In genomic region chr12:51953925-51954324, GRCh38 we compare ENCODE assay signal across 11 cellular contexts. TPM values are rescaled to one million over a fixed set of nuclear protein-coding genes. Genes with fewer than 3 reads are reported as not detected.
DNase-seq lines count a peak whose midpoint lies in the region; ATAC-seq and TF ChIP-seq lines count a peak whose summit lies in the region.
"Had no signal": no experiment of that assay in that cellular context is flagged by ENCODE, and none has a peak within 500 bp of the region (broad histone marks: within the 10 kb centered on the region; RNA-seq: fewer than 3 reads in every experiment).

No MANE protein-coding gene starts in this region.

- H3K4me1 ChIP-seq in body of pancreas (peaks cover 60% of the 10 kb centered on the region), mesenchymal stem cell (ENCODE audit: control insufficient read depth, insufficient read depth, low read depth, low read length) (peaks cover 9% of the 10 kb centered on the region), thoracic aorta (ENCODE audit: control insufficient read depth in 1 of 2, low read depth in 2 of 2) (peaks cover 35 to 38% of the 10 kb centered on the region in 2 donors)

- no peak overlapping the region for H2BK12ac ChIP-seq in mesenchymal stem cell (ENCODE audit: low read length in 2 of 2)

- no peaks in the 10 kb centered on the region for H3K9me3 Mint-ChIP-seq in activated CD8-positive, alpha-beta T cell treated with anti-CD3 and anti-CD28 coated beads for 36 hours
- H3K9me3 Mint-ChIP-seq in activated CD8-positive, alpha-beta T cell treated with anti-CD3 and anti-CD28 coated beads, Interleukin-2, amount 10 ng/mL, durations not matched to agents 7 days and 5 days (ENCODE audit: insufficient read depth), result no peaks in the 10 kb centered on the region

- H2BK5ac ChIP-seq in mesenchymal stem cell (ENCODE audit: low read depth, low read length, poor library complexity, severe bottlenecking), result no peak overlapping the region

- peaks cover 2% of the 10 kb centered on the region for H3K36me3 Mint-ChIP-seq in activated CD8-positive, alpha-beta T cell treated with anti-CD3 and anti-CD28 coated beads for 36 hours (ENCODE audit: low read depth)
- H3K36me3 Mint-ChIP-seq in activated CD8-positive, alpha-beta T cell treated with anti-CD3 and anti-CD28 coated beads, Interleukin-2, amount 10 ng/mL, durations not matched to agents 7 days and 5 days (ENCODE audit: low read depth), result no peaks in the 10 kb centered on the region

- no peak for TF ChIP-seq POLR2A in body of pancreas (IDR thresholded peaks at IDR 0.05)

- TF ChIP-seq CTCF in activated CD8-positive, alpha-beta T cell treated with anti-CD3 and anti-CD28 coated beads for 36 hours (IDR thresholded peaks at IDR 0.05), result no peak
- TF ChIP-seq CTCF in body of pancreas (IDR thresholded peaks at IDR 0.05) (no peak), thoracic aorta (IDR thresholded peaks at IDR 0.05) (no peak)

- no peak overlapping the region for H2BK15ac ChIP-seq in mesenchymal stem cell (ENCODE audit: low read depth, poor library complexity, severe bottlenecking)

- no peak for DNase-seq in activated CD8-positive, alpha-beta T cell treated with anti-CD3 and anti-CD28 coated beads for 36 hours
- no peak for DNase-seq in activated CD8-positive, alpha-beta T cell treated with anti-CD3 and anti-CD28 coated beads, Interleukin-2, amount 10 ng/mL, durations not matched to agents 7 days and 5 days
- DNase-seq in body of pancreas, result no peak
- no peak for DNase-seq in mesenchymal stem cell
- no peak for DNase-seq in thoracic aorta (ENCODE audit: low spot score)
- DNase-seq in NCI-H128 (lab: John Stamatoyannopoulos, UW; ENCODE audit: unreplicated experiment), result no peak
- DNase-seq in kidney tubule cell (ENCODE audit: low spot score), result no peak
- DNase-seq: activated CD4-positive, CD25-positive, alpha-beta regulatory T cell; NCI-H524 treated with DMSO at 0.1 percent for 48 hours; stimulated activated CD4-positive, alpha-beta T cell treated with anti-CD3 and anti-CD28 coated beads, Interleukin-12 subunit alpha, Interleukin-12 subunit beta, amount 100 ng/mL, for 4 hours had no signal

- no peaks in the 10 kb centered on the region for H3K27me3 ChIP-seq in body of pancreas
- H3K27me3 ChIP-seq in mesenchymal stem cell (ENCODE audit: control insufficient read depth in 1 of 2, insufficient read depth in 1 of 2, low read length in 2 of 2), result peaks cover 0 to 9% of the 10 kb centered on the region in 2 experiments
- H3K27me3 ChIP-seq in thoracic aorta (replicated peaks; ENCODE audit: insufficient read depth), result no peaks in the 10 kb centered on the region

- no peak overlapping the region for H4K8ac ChIP-seq in mesenchymal stem cell (ENCODE audit: low read length)

- ATAC-seq in activated CD8-positive, alpha-beta T cell treated with anti-CD3 and anti-CD28 coated beads for 36 hours, result no peak
- ATAC-seq in activated CD8-positive, alpha-beta T cell treated with anti-CD3 and anti-CD28 coated beads, Interleukin-2, amount 10 ng/mL, durations not matched to agents 7 days and 5 days, result no peak
- ATAC-seq in body of pancreas (no peak), thoracic aorta (ENCODE audit: insufficient number of reproducible peaks, low FRiP score, low read depth) (no peak), GM18498 (IDR thresholded peaks at IDR 0.05; ENCODE audit: unreplicated experiment) (no peak)

- H3K9me3 ChIP-seq in body of pancreas (no peaks in the 10 kb centered on the region), mesenchymal stem cell (ENCODE audit: control insufficient read depth, low read length) (no peaks in the 10 kb centered on the region), thoracic aorta (no peaks in the 10 kb centered on the region)

- no peak overlapping the region for H4K91ac ChIP-seq in mesenchymal stem cell (ENCODE audit: low read length)

- peaks cover 8% of the 10 kb centered on the region for H3K27me3 Mint-ChIP-seq in activated CD8-positive, alpha-beta T cell treated with anti-CD3 and anti-CD28 coated beads for 36 hours
- peaks cover 15% of the 10 kb centered on the region for H3K27me3 Mint-ChIP-seq in activated CD8-positive, alpha-beta T cell treated with anti-CD3 and anti-CD28 coated beads, Interleukin-2, amount 10 ng/mL, durations not matched to agents 7 days and 5 days (ENCODE audit: low read depth)

- peak overlapping the region; percentile 75 for H3K4me3 Mint-ChIP-seq in activated CD8-positive, alpha-beta T cell treated with anti-CD3 and anti-CD28 coated beads for 36 hours
- no peak overlapping the region for H3K4me3 Mint-ChIP-seq in activated CD8-positive, alpha-beta T cell treated with anti-CD3 and anti-CD28 coated beads, Interleukin-2, amount 10 ng/mL, durations not matched to agents 7 days and 5 days

- no peak overlapping the region for H2AFZ ChIP-seq in mesenchymal stem cell (ENCODE audit: low read depth, low read length)

- H3K4me3 ChIP-seq in body of pancreas (no peak overlapping the region), mesenchymal stem cell (ENCODE audit: insufficient read depth in 1 of 2, low read depth in 1 of 2, low read length in 2 of 2) (peak overlapping the region in 1 of 2 experiments; percentile 91), thoracic aorta (peak overlapping the region; percentile 94)

- no peak overlapping the region for H3K18ac ChIP-seq in mesenchymal stem cell (ENCODE audit: low read depth in 1 of 2, low read length in 2 of 2)

- WGBS in body of pancreas, 2 donors, result 5 to 9% methylated on average over 4 of the region's 4 CpGs
- WGBS in mesenchymal stem cell, result 53% methylated on average over 4 of the region's 4 CpGs

- peak overlapping the region; percentile 6 for H3K27ac Mint-ChIP-seq in activated CD8-positive, alpha-beta T cell treated with anti-CD3 and anti-CD28 coated beads for 36 hours
- H3K27ac Mint-ChIP-seq in activated CD8-positive, alpha-beta T cell treated with anti-CD3 and anti-CD28 coated beads, Interleukin-2, amount 10 ng/mL, durations not matched to agents 7 days and 5 days, result no peak overlapping the region

- H3K23ac ChIP-seq in mesenchymal stem cell (ENCODE audit: low read length in 2 of 2), result no peak overlapping the region

- POLR2A ChIA-PET in activated CD8-positive, alpha-beta T cell treated with anti-CD3 and anti-CD28 coated beads for 36 hours (lab: Charles Lee), result interaction anchor here (2.3 kb wide), 1 partner anchor 12 kb away, joined by 8 read pairs; no protein-coding TSS in a partner anchor
- POLR2A ChIA-PET in activated CD8-positive, alpha-beta T cell treated with anti-CD3 and anti-CD28 coated beads, Interleukin-2, amount 10 ng/mL, durations not matched to agents 7 days and 5 days (lab: Charles Lee), result no interaction called here

- H2AK5ac ChIP-seq in mesenchymal stem cell (ENCODE audit: low read length, severe bottlenecking), result no peak overlapping the region

- H3K14ac ChIP-seq in mesenchymal stem cell (ENCODE audit: low read length in 2 of 2), result no peak overlapping the region

- peak overlapping the region; percentile 83 to 98 (median 94) for H3K27ac ChIP-seq in body of pancreas
- no peak overlapping the region for H3K27ac ChIP-seq in mesenchymal stem cell (ENCODE audit: low read length, poor library complexity, severe bottlenecking)
- H3K27ac ChIP-seq in thoracic aorta, result peak overlapping the region; percentile 57 to 91

- H3K36me3 ChIP-seq in body of pancreas (replicated peaks in 1 of 2; ENCODE audit: insufficient read depth in 1 of 2, low read depth in 2 of 2) (no peaks in the 10 kb centered on the region), mesenchymal stem cell (ENCODE audit: control insufficient read depth in 1 of 2, insufficient read depth in 2 of 2, low read depth in 1 of 2, low read length in 2 of 2) (peaks cover 0 to 4% of the 10 kb centered on the region in 2 experiments), thoracic aorta (no peaks in the 10 kb centered on the region)

- CTCF ChIA-PET in activated CD8-positive, alpha-beta T cell treated with anti-CD3 and anti-CD28 coated beads for 36 hours (lab: Charles Lee), result interaction anchor here (2.4 to 5.7 kb wide), 3 partner anchors 17 to 71 kb away, joined by 12 to 29 read pairs (median 15); no protein-coding TSS in a partner anchor
- CTCF ChIA-PET in activated CD8-positive, alpha-beta T cell treated with anti-CD3 and anti-CD28 coated beads, Interleukin-2, amount 10 ng/mL, durations not matched to agents 7 days and 5 days (lab: Charles Lee), result interaction anchor here (1.5 to 3.2 kb wide), 4 partner anchors 12 to 79 kb away, joined by 4 to 20 read pairs (median 8); no protein-coding TSS in a partner anchor

- H3K4me2 ChIP-seq in mesenchymal stem cell (ENCODE audit: low read length, poor library complexity, severe bottlenecking), result no peak overlapping the region

- H3K4me1 Mint-ChIP-seq in activated CD8-positive, alpha-beta T cell treated with anti-CD3 and anti-CD28 coated beads for 36 hours (ENCODE audit: low read depth), result peaks cover 38% of the 10 kb centered on the region
- H3K4me1 Mint-ChIP-seq in activated CD8-positive, alpha-beta T cell treated with anti-CD3 and anti-CD28 coated beads, Interleukin-2, amount 10 ng/mL, durations not matched to agents 7 days and 5 days (ENCODE audit: low read depth), result peaks cover 27% of the 10 kb centered on the region

- H3K79me1 ChIP-seq in mesenchymal stem cell (replicated peaks; ENCODE audit: low read length, poor library complexity, severe bottlenecking), result peaks cover 18% of the 10 kb centered on the region

- intact Hi-C loops in activated CD8-positive, alpha-beta T cell treated with anti-CD3 and anti-CD28 coated beads for 36 hours (cut with micrococcal nuclease), result no loop called here
- intact Hi-C loops in body of pancreas (cut with DNase I), result no loop called here

- H3K9ac ChIP-seq in mesenchymal stem cell (ENCODE audit: low read length), result peak overlapping the region; percentile 98

- no peak overlapping the region for H3K4ac ChIP-seq in mesenchymal stem cell (ENCODE audit: low read depth in 1 of 2, low read length in 2 of 2)

- H2BK120ac ChIP-seq in mesenchymal stem cell (ENCODE audit: low read depth, low read length), result no peak overlapping the region

RNA-seq across cellular contexts. Expression of gene ACVR1B, which starts 2.4 kb away (rescaled TPM):
- total RNA-seq in activated CD8-positive, alpha-beta T cell treated with anti-CD3 and anti-CD28 coated beads for 36 hours, result 1 to 10 TPM; 7.5 to 8.6 TPM
- 1 to 10 TPM; 7.8 to 8.8 TPM for total RNA-seq in activated CD8-positive, alpha-beta T cell treated with anti-CD3 and anti-CD28 coated beads, Interleukin-2, amount 10 ng/mL, durations not matched to agents 7 days and 5 days
- total RNA-seq in body of pancreas (10 to 100 TPM; 19.8 to 21.8 TPM), thoracic aorta (10 to 100 TPM in 1 of 2 donors, 1 to 10 TPM in 1; 9.9 to 24.4 TPM)
- 13.6 TPM for polyA plus RNA-seq in mesenchymal stem cell (2013, experiment 1 of 2)
- 13.2 TPM for polyA plus RNA-seq in mesenchymal stem cell (2013, experiment 2 of 2)

RNA-seq across cellular contexts. Expression of gene ACVRL1, which starts 46.6 kb away (rescaled TPM):
- total RNA-seq in activated CD8-positive, alpha-beta T cell treated with anti-CD3 and anti-CD28 coated beads for 36 hours, result not detected
- total RNA-seq in activated CD8-positive, alpha-beta T cell treated with anti-CD3 and anti-CD28 coated beads, Interleukin-2, amount 10 ng/mL, durations not matched to agents 7 days and 5 days, result not detected
- 10 to 100 TPM; 37.1 to 93.9 TPM for total RNA-seq in body of pancreas
- 158 TPM for polyA plus RNA-seq in mesenchymal stem cell (2013, experiment 1 of 2)
- 162 TPM for polyA plus RNA-seq in mesenchymal stem cell (2013, experiment 2 of 2)
- total RNA-seq in thoracic aorta, result 10 to 100 TPM; 81.4 to 90.2 TPM

RNA-seq across cellular contexts. Expression of gene TAMALIN, which starts 52.8 kb away (rescaled TPM):
- total RNA-seq in activated CD8-positive, alpha-beta T cell treated with anti-CD3 and anti-CD28 coated beads for 36 hours, result 10 to 100 TPM; 26.0 to 26.4 TPM
- total RNA-seq in activated CD8-positive, alpha-beta T cell treated with anti-CD3 and anti-CD28 coated beads, Interleukin-2, amount 10 ng/mL, durations not matched to agents 7 days and 5 days, result 10 to 100 TPM; 11.0 to 12.5 TPM
- total RNA-seq in body of pancreas, result 10 to 100 TPM in 1 of 2 donors, 1 to 10 TPM in 1; 7.0 to 19.4 TPM
- 17.3 TPM for polyA plus RNA-seq in mesenchymal stem cell (2013, experiment 1 of 2)
- polyA plus RNA-seq in mesenchymal stem cell (2013, experiment 2 of 2), result 17.8 TPM
- 10 to 100 TPM; 17.0 to 21.9 TPM for total RNA-seq in thoracic aorta

Comparison
In these comparisons a context has a peak if more than half of its experiments do, and no peak if none do; other contexts are left out.
1. RNA of gene ACVRL1, which starts 46.6 kb away (total RNA-seq): 37.1 to 93.9 TPM in body of pancreas and 81.4 to 90.2 TPM in thoracic aorta; not detected in activated CD8-positive, alpha-beta T cell treated with anti-CD3 and anti-CD28 coated beads for 36 hours and not detected in activated CD8-positive, alpha-beta T cell treated with anti-CD3 and anti-CD28 coated beads, Interleukin-2, amount 10 ng/mL, durations not matched to agents 7 days and 5 days; every median in the first group is over 10 times any median in the second.